In genomic region chr1:163076446-163076845, GRCh38 we compare ENCODE assay signal across 22 cellular contexts. TPM values are rescaled to one million over a fixed set of nuclear protein-coding genes. Genes with fewer than 3 reads are reported as not detected.
DNase-seq lines count a peak whose midpoint lies in the region; ATAC-seq and TF ChIP-seq lines count a peak whose summit lies in the region.
"Had no signal": no experiment of that assay in that cellular context is flagged by ENCODE, and none has a peak within 500 bp of the region (broad histone marks: within the 10 kb centered on the region; RNA-seq: fewer than 3 reads in every experiment).

No MANE protein-coding gene starts in this region.

- H2AFZ ChIP-seq in ACC112 (ENCODE audit: low read length, unreplicated experiment) = no peak overlapping the region

- intact Hi-C loops in CD14-positive monocyte (cut with micrococcal nuclease) = no loop called here

- H3K4me1 ChIP-seq in ACC112 (ENCODE audit: control insufficient read depth, insufficient read depth, low read length, unreplicated experiment) = peaks cover 32% of the 10 kb centered on the region
- H3K4me1 ChIP-seq: BLaER1 treated with 17β-estradiol and CSF1 and Interleukin-3, amounts not matched to agents 10 nM and 100 nM had no signal

- H3K27ac Mint-ChIP-seq in nephron progenitor cell = peak overlapping the region; percentile 46
- no peak overlapping the region for H3K27ac Mint-ChIP-seq in CD14-positive monocyte
- H3K27ac Mint-ChIP-seq: CD4-positive, alpha-beta memory T cell had no signal

- no peak for TF ChIP-seq CTCF in choroid plexus epithelial cell (conservative IDR thresholded peaks at IDR 0.05; ENCODE audit: low read depth, low read length)
- TF ChIP-seq CTCF in nephron progenitor cell (IDR thresholded peaks at IDR 0.05) = no peak
- no peak for TF ChIP-seq CTCF in GM10248 (IDR thresholded peaks at IDR 0.05; ENCODE audit: control extremely low read depth, extremely low read depth, low read depth, missing control alignments)
- TF ChIP-seq CTCF in CD14-positive monocyte (IDR thresholded peaks at IDR 0.05) = no peak

- H3K4me1 Mint-ChIP-seq in nephron progenitor cell (peaks cover 12% of the 10 kb centered on the region), CD14-positive monocyte (no peaks in the 10 kb centered on the region)
- H3K4me1 Mint-ChIP-seq: CD4-positive, alpha-beta memory T cell had no signal

- no peak overlapping the region for H3K4me3 Mint-ChIP-seq in nephron progenitor cell
- no peak overlapping the region for H3K4me3 Mint-ChIP-seq in CD14-positive monocyte
- H3K4me3 Mint-ChIP-seq: CD4-positive, alpha-beta memory T cell had no signal

- H3K27ac ChIP-seq in ACC112 (ENCODE audit: low read depth, low read length) = peak overlapping the region; percentile 80; the same call in 1 of the 2 replicates
- H3K27ac ChIP-seq: BLaER1 treated with 17β-estradiol and CSF1 and Interleukin-3, amounts not matched to agents 10 nM and 100 nM had no signal

- CTCF ChIA-PET in GM10248 (lab: Yijun Ruan, JAX) = interaction anchor here (1.0 to 1.5 kb wide), 2 partner anchors 10 to 239 kb away, joined by 3 to 4 read pairs; no protein-coding TSS in a partner anchor

- H3K27me3 Mint-ChIP-seq in nephron progenitor cell (ENCODE audit: low read depth, poor library complexity) (peaks cover 8% of the 10 kb centered on the region), CD14-positive monocyte (ENCODE audit: low read depth in 3 of 3) (peaks cover 2 to 8% (median 4%) of the 10 kb centered on the region in 3 donors)

- peaks cover 9% of the 10 kb centered on the region for H3K9me3 Mint-ChIP-seq in nephron progenitor cell
- peaks cover 0 to 2% (median 0%) of the 10 kb centered on the region in 7 donors for H3K9me3 Mint-ChIP-seq in CD14-positive monocyte

- H3K4me3 ChIP-seq in ACC112 (ENCODE audit: low read depth, low read length) = no peak overlapping the region
- H3K4me3 ChIP-seq in choroid plexus epithelial cell (ENCODE audit: low read depth, low read length) = no peak overlapping the region
- H3K4me3 ChIP-seq: BLaER1 treated with 17β-estradiol and CSF1 and Interleukin-3, amounts not matched to agents 10 nM and 100 nM; GM12878; K562 had no signal

- peaks cover 46% of the 10 kb centered on the region for H3K36me3 ChIP-seq in ACC112 (ENCODE audit: insufficient read depth, low read length)
- H3K36me3 ChIP-seq: BLaER1 treated with 17β-estradiol and CSF1 and Interleukin-3, amounts not matched to agents 10 nM and 100 nM had no signal

- peak; percentile 42 for DNase-seq in SK-N-DZ (ENCODE audit: low spot score)
- peak; percentile 54 for DNase-seq in choroid plexus epithelial cell (ENCODE audit: low read depth)
- no peak for DNase-seq in nephron progenitor cell
- no peak for DNase-seq in GM10248 (ENCODE audit: extremely low spot score)
- DNase-seq in CD14-positive monocyte (ENCODE audit: low spot score) = no peak
- no peak for DNase-seq in NCI-H1092 treated with DMSO at 0.1 percent for 48 hours (lab: John Stamatoyannopoulos, UW)
- DNase-seq: 8988T; CD4-positive, alpha-beta memory T cell; COR-L47; Kasumi-1; NCI-H1105; NCI-H1436 treated with DMSO at 0.1 percent for 48 hours; NCI-H187 treated with DMSO at 0.1 percent for 48 hours; NCI-H446; NCI-H524 treated with DMSO at 0.1 percent for 48 hours; NCI-H774 had no signal

- POLR2A ChIA-PET in GM10248 (lab: Yijun Ruan, JAX) = no interaction called here

- no peak for ATAC-seq in GM18873 (IDR thresholded peaks at IDR 0.05; ENCODE audit: low FRiP score, unreplicated experiment)
- ATAC-seq: GM12878, HepG2, K562 had no signal

- peaks cover 16% of the 10 kb centered on the region for H3K79me2 ChIP-seq in ACC112 (ENCODE audit: control insufficient read depth, insufficient read depth, low read length, unreplicated experiment)

- H3K36me3 Mint-ChIP-seq in nephron progenitor cell (ENCODE audit: low read depth) = peaks cover 30% of the 10 kb centered on the region
- H3K36me3 Mint-ChIP-seq in CD14-positive monocyte = no peaks in the 10 kb centered on the region
- H3K36me3 Mint-ChIP-seq: CD4-positive, alpha-beta memory T cell had no signal

- H3K27me3 ChIP-seq in ACC112 (ENCODE audit: insufficient read depth, low read length) = no peaks in the 10 kb centered on the region
- H3K27me3 ChIP-seq: BLaER1 treated with 17β-estradiol and CSF1 and Interleukin-3, amounts not matched to agents 10 nM and 100 nM had no signal

RNA-seq across cellular contexts. Expression of gene RGS4, which starts 7.3 kb away (rescaled TPM):
- polyA plus RNA-seq in SK-N-DZ (2014; cell fraction: cytosol; rRNA removed) = 411 and 504 TPM in 2 replicates
- polyA plus RNA-seq in SK-N-DZ (2014; cell fraction: nucleus; rRNA removed) = 138 and 224 TPM in 2 replicates
- not detected for polyA plus RNA-seq in CD14-positive monocyte
- polyA plus RNA-seq: CD4-positive, alpha-beta memory T cell; HepG2; K562 had no signal

Comparison
In these comparisons a context has a peak if more than half of its experiments do, and no peak if none do; other contexts are left out.
1. DNase-seq: peak in SK-N-DZ (single experiment) and choroid plexus epithelial cell (single experiment); none in nephron progenitor cell (single experiment), GM10248 (single experiment), CD14-positive monocyte (single experiment) and NCI-H1092 treated with DMSO at 0.1 percent for 48 hours (single experiment).